8 cellular contexts compared by ENCODE assay signal in the genomic region with DNA sequence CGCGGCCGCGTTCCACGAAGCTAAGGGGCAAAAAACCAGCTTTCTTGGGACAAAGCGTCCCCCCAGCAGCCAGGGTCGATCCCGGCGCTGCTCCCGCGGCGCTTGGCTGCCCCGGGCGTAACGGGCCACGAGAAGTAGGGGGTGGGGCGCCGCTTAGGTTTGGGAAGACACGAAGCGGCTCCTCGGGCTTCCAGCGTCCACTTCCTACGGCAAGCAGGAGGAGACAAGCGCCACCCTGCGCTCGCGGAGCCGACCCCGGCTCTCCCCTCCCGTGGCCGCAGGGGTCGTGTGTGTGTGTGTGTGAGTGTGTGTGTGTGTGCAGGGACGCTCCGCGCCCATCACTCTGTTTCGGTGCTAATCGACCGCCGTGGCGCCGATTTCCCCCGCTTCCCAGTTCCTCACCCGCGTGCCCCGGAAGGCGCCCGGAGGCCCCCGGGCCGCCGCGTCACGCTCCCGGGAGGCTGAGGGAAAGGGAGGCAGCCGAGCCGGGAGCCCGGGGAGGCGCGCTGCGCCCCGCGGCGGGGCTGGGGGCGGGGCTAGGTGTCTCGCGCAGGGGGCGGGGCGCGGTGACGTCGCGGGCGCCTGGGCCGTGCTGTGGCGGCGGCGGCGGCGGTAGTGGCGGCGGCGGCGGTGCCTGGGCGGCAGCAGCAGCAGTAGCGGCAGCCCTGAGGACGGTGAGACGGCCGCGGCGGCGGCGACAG. TPM values are rescaled to one million over a fixed set of nuclear protein-coding genes. Genes with fewer than 3 reads are reported as not detected.
A peak's percentile ranks its signal among the peaks of the same experiment; 100 is the strongest.
DNase-seq lines count a peak whose midpoint lies in the region; ATAC-seq and TF ChIP-seq lines count a peak whose summit lies in the region.

A gene (plus strand): TSS at position 575 of the 701 bp plus-strand sequence. CDS start 36,681 bp downstream, outside the sequence.

- WGBS in liver, result under 1% methylated on average over 91 of the region's 91 CpGs

- H3K27ac Mint-ChIP-seq in activated CD4-positive, alpha-beta memory T cell treated with anti-CD3 and anti-CD28 coated beads for 36 hours, result peak within 1 kb of the TSS; percentile 87

- peak within 1 kb of the TSS; percentile 92 to 98 for H3K27ac ChIP-seq in liver (ENCODE audit: low read depth in 1 of 2, low read length in 2 of 2)

- no peaks in the 10 kb centered on the region for H3K9me3 Mint-ChIP-seq in activated CD4-positive, alpha-beta memory T cell treated with anti-CD3 and anti-CD28 coated beads for 36 hours

- POLR2A ChIA-PET in activated CD4-positive, alpha-beta memory T cell treated with anti-CD3 and anti-CD28 coated beads for 36 hours (lab: Charles Lee), result interaction anchor here (1.0 to 2.2 kb wide), 3 partner anchors 39 to 112 kb away, joined by 3 to 8 read pairs (median 7); a partner anchor contains a TSS

- no peak for TF ChIP-seq CTCF in AG10803 (conservative IDR thresholded peaks at IDR 0.05; ENCODE audit: low read length)
- TF ChIP-seq CTCF in liver (IDR thresholded peaks at IDR 0.05; ENCODE audit: low read depth, low read length, missing input control), result no peak

- H3K27me3 Mint-ChIP-seq in activated CD4-positive, alpha-beta memory T cell treated with anti-CD3 and anti-CD28 coated beads for 36 hours, result no peaks in the 10 kb centered on the region

- peaks cover 0 to 24% (median 18%) of the 10 kb centered on the region in 4 donors for H3K4me1 ChIP-seq in liver (ENCODE audit: control insufficient read depth in 4 of 4, insufficient read depth in 4 of 4, low read length in 3 of 4)

- peak; percentile 89 for DNase-seq in AG10803 (ENCODE audit: low read depth)
- DNase-seq in NCI-H524 treated with DMSO at 0.1 percent for 48 hours (lab: John Stamatoyannopoulos, UW), result peak; percentile 22
- peak; percentile 87 for DNase-seq in activated CD4-positive, alpha-beta memory T cell treated with anti-CD3 and anti-CD28 coated beads for 36 hours
- peak; percentile 65 to 89 for DNase-seq in dermis microvascular lymphatic vessel endothelial cell (ENCODE audit: low read depth in 2 of 2)
- DNase-seq in stimulated activated CD4-positive, alpha-beta T cell treated with anti-CD3 and anti-CD28 coated beads, Interleukin-4, amount 100 ng/mL, for 1 hour, result peak; percentile 86

- no peaks in the 10 kb centered on the region for H3K27me3 ChIP-seq in liver (ENCODE audit: control insufficient read depth in 4 of 4, insufficient read depth in 4 of 4, low read length in 3 of 4)

- no peaks in the 10 kb centered on the region for H3K36me3 Mint-ChIP-seq in activated CD4-positive, alpha-beta memory T cell treated with anti-CD3 and anti-CD28 coated beads for 36 hours

- H3K4me3 ChIP-seq in AG10803 (ENCODE audit: low read length) (peak within 1 kb of the TSS; percentile 82), liver (ENCODE audit: low read depth in 1 of 3, low read length in 3 of 3) (peak within 1 kb of the TSS; percentile 74 to 85 (median 74))

- intact Hi-C loops in activated CD4-positive, alpha-beta memory T cell treated with anti-CD3 and anti-CD28 coated beads for 36 hours (cut with micrococcal nuclease), result loop anchor here (1.0 to 5.0 kb wide), 2 partner anchors 41 to 602 kb away; a partner anchor contains a TSS

- no peaks in the 10 kb centered on the region for H3K36me3 ChIP-seq in liver (ENCODE audit: control insufficient read depth in 4 of 4, insufficient read depth in 3 of 4, low read depth in 1 of 4, low read length in 3 of 4)

- CTCF ChIA-PET in activated CD4-positive, alpha-beta memory T cell treated with anti-CD3 and anti-CD28 coated beads for 36 hours (lab: Charles Lee), result interaction anchor here (1.0 to 1.7 kb wide), 7 partner anchors 39 to 593 kb away, joined by 4 to 9 read pairs (median 5); a partner anchor contains a TSS

- H3K9me3 ChIP-seq in liver (ENCODE audit: control insufficient read depth in 4 of 4, low read length in 3 of 4), result no peaks in the 10 kb centered on the region

- TF ChIP-seq RAD21 in liver (IDR thresholded peaks at IDR 0.05), result peak in 1 of 2 donors; percentile 15

- H3K4me3 Mint-ChIP-seq in activated CD4-positive, alpha-beta memory T cell treated with anti-CD3 and anti-CD28 coated beads for 36 hours, result peak within 1 kb of the TSS; percentile 94

- peak within 1 kb of the TSS; percentile 72 to 98 for H3K9ac ChIP-seq in liver (ENCODE audit: low read depth in 1 of 2, low read length in 2 of 2)

- H3K4me1 Mint-ChIP-seq in activated CD4-positive, alpha-beta memory T cell treated with anti-CD3 and anti-CD28 coated beads for 36 hours (ENCODE audit: low read depth), result peaks cover 35% of the 10 kb centered on the region

- ATAC-seq in GM19035 (IDR thresholded peaks at IDR 0.05; ENCODE audit: unreplicated experiment) (peak; percentile 84), HG03354 (IDR thresholded peaks at IDR 0.05; ENCODE audit: poor library complexity, severe bottlenecking, unreplicated experiment) (peak; percentile 85)

TF ChIP-seq in liver, 16 proteins besides CTCF, POLR2A, EP300 and RAD21:
- TF ChIP-seq NR2F2 (IDR thresholded peaks at IDR 0.05) (peak; percentile 65), YY1 (IDR thresholded peaks at IDR 0.05) (peak; percentile 89), FOXA1 (IDR thresholded peaks at IDR 0.05) (no peak), SP1 (IDR thresholded peaks at IDR 0.05) (peak; percentile 40), GABPA (IDR thresholded peaks at IDR 0.05 in 1 of 2, conservative IDR thresholded peaks at IDR 0.05 in 1 of 2) (peak in 1 of 2 donors; percentile 52), FOXA2 (IDR thresholded peaks at IDR 0.05) (no peak), TAF1 (conservative IDR thresholded peaks at IDR 0.05) (peak; percentile 36), HNF4A (conservative IDR thresholded peaks at IDR 0.05) (peak; percentile 23 to 27), JUND (IDR thresholded peaks at IDR 0.05) (no peak), EGR1 (IDR thresholded peaks at IDR 0.05; ENCODE audit: low read depth in 2 of 2) (peak; percentile 33 to 62), RXRA (IDR thresholded peaks at IDR 0.05) (peak in 1 of 2 donors; percentile 8)
- TF ChIP-seq, protein P1, sequence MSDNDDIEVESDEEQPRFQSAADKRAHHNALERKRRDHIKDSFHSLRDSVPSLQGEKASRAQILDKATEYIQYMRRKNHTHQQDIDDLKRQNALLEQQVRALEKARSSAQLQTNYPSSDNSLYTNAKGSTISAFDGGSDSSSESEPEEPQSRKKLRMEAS (IDR thresholded peaks at IDR 0.05), result peak; percentile 40
- TF ChIP-seq, protein P2, sequence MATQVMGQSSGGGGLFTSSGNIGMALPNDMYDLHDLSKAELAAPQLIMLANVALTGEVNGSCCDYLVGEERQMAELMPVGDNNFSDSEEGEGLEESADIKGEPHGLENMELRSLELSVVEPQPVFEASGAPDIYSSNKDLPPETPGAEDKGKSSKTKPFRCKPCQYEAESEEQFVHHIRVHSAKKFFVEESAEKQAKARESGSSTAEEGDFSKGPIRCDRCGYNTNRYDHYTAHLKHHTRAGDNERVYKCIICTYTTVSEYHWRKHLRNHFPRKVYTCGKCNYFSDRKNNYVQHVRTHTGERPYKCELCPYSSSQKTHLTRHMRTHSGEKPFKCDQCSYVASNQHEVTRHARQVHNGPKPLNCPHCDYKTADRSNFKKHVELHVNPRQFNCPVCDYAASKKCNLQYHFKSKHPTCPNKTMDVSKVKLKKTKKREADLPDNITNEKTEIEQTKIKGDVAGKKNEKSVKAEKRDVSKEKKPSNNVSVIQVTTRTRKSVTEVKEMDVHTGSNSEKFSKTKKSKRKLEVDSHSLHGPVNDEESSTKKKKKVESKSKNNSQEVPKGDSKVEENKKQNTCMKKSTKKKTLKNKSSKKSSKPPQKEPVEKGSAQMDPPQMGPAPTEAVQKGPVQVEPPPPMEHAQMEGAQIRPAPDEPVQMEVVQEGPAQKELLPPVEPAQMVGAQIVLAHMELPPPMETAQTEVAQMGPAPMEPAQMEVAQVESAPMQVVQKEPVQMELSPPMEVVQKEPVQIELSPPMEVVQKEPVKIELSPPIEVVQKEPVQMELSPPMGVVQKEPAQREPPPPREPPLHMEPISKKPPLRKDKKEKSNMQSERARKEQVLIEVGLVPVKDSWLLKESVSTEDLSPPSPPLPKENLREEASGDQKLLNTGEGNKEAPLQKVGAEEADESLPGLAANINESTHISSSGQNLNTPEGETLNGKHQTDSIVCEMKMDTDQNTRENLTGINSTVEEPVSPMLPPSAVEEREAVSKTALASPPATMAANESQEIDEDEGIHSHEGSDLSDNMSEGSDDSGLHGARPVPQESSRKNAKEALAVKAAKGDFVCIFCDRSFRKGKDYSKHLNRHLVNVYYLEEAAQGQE (IDR thresholded peaks at IDR 0.05), result no peak
- TF ChIP-seq, protein P3, sequence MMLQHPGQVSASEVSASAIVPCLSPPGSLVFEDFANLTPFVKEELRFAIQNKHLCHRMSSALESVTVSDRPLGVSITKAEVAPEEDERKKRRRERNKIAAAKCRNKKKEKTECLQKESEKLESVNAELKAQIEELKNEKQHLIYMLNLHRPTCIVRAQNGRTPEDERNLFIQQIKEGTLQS (IDR thresholded peaks at IDR 0.05), result no peak

RNA-seq across cellular contexts. Expression of the gene that starts here (rescaled TPM):
- 10 to 100 TPM; 19.1 to 21.8 TPM for total RNA-seq in activated CD4-positive, alpha-beta memory T cell treated with anti-CD3 and anti-CD28 coated beads for 36 hours
- total RNA-seq in dermis microvascular lymphatic vessel endothelial cell, result 18.4 and 29.2 TPM in 2 replicates
- 10 to 100 TPM in 1 of 2 donors, 1 to 10 TPM in 1; 8.0 to 50.2 TPM for total RNA-seq in liver
- polyA plus RNA-seq in liver, result 10 to 100 TPM in 1 of 2 donors, 1 to 10 TPM in 1; 6.2 to 12.5 TPM

Comparison
In these comparisons a context has a peak if more than half of its experiments do, and no peak if none do; other contexts are left out.
1. Peak in every context shown above with its lines: DNase-seq, ATAC-seq, H3K4me3 ChIP-seq and H3K27ac ChIP-seq.
2. DNase-seq: peak in every context shown above with its lines; median percentile 89 in AG10803; 87 in activated CD4-positive, alpha-beta memory T cell treated with anti-CD3 and anti-CD28 coated beads for 36 hours; 86 in stimulated activated CD4-positive, alpha-beta T cell treated with anti-CD3 and anti-CD28 coated beads, Interleukin-4, amount 100 ng/mL, for 1 hour; 77 in dermis microvascular lymphatic vessel endothelial cell; 22 in NCI-H524 treated with DMSO at 0.1 percent for 48 hours.